14 cellular contexts compared by ENCODE assay signal in genomic region chr17:65261682-65262636, GRCh38.
DNase-seq lines count a peak whose midpoint lies in the region; ATAC-seq, FAIRE-seq and TF ChIP-seq lines count a peak whose summit lies in the region.
"Had no signal": no experiment of that assay in that cellular context is flagged by ENCODE, and none has a peak within 500 bp of the region (broad histone marks: within the 10 kb centered on the region; RNA-seq: fewer than 3 reads in every experiment).

No MANE protein-coding gene starts in this region.

- H2BK5ac ChIP-seq in IMR-90 (ENCODE audit: low read depth, low read length, poor library complexity, severe bottlenecking) = no peak overlapping the region

- no peak overlapping the region for H2BK20ac ChIP-seq in IMR-90 (ENCODE audit: low read depth, low read length)

- H3K4me2 ChIP-seq in BLaER1 = peak overlapping the region; percentile 73
- no peak overlapping the region for H3K4me2 ChIP-seq in IMR-90 (ENCODE audit: low read depth, low read length)

- peaks cover 5% of the 10 kb centered on the region; the same call in 1 of the 2 replicates for H3K9me3 ChIP-seq in BLaER1
- peaks cover 2% of the 10 kb centered on the region; the same call in 1 of the 2 replicates for H3K9me3 ChIP-seq in IMR-90 (ENCODE audit: control insufficient read depth, insufficient read depth, low read length)
- H3K9me3 ChIP-seq in pancreas = no peaks in the 10 kb centered on the region
- H3K9me3 ChIP-seq: right lobe of liver had no signal

- peaks cover 30% of the 10 kb centered on the region for H3K4me1 Mint-ChIP-seq in activated naive CD8-positive, alpha-beta T cell treated with anti-CD3 and anti-CD28 coated beads, Interleukin-2, amount 50 U/mL, for 24 hours
- H3K4me1 Mint-ChIP-seq: CD14-positive monocyte had no signal

- FAIRE-seq in pancreas (lab: Jason Lieb, UNC) = no peak
- FAIRE-seq: GM19239 had no signal

- H3K79me1 ChIP-seq in IMR-90 (ENCODE audit: low read depth in 1 of 2, low read length in 2 of 2) = no peaks in the 10 kb centered on the region

- H3K27ac Mint-ChIP-seq in activated naive CD8-positive, alpha-beta T cell treated with anti-CD3 and anti-CD28 coated beads, Interleukin-2, amount 50 U/mL, for 24 hours = no peak overlapping the region
- H3K27ac Mint-ChIP-seq: CD14-positive monocyte had no signal

- H4K5ac ChIP-seq in IMR-90 (ENCODE audit: low read depth, low read length) = no peak overlapping the region

- H2BK15ac ChIP-seq in IMR-90 (ENCODE audit: low read depth, low read length) = no peak overlapping the region

- no CpG with 5 or more reads among the region's 8 CpGs for WGBS in IMR-90 (ENCODE audit: extremely low coverage in 2 of 2, insufficient read length in 1 of 2), 2 experiments
- 69 to 75% methylated on average over 8 of the region's 8 CpGs for WGBS in pancreas, 2 donors

- no peak for ATAC-seq in IMR-90 (ENCODE audit: low read depth)
- peak; percentile 49 for ATAC-seq in activated naive CD8-positive, alpha-beta T cell treated with anti-CD3 and anti-CD28 coated beads, Interleukin-2, amount 50 U/mL, for 24 hours
- no peak for ATAC-seq in HG02798 (IDR thresholded peaks at IDR 0.05; ENCODE audit: poor library complexity, unreplicated experiment)
- no peak for ATAC-seq in pancreas

- no peak overlapping the region for H2AFZ ChIP-seq in IMR-90 (replicated peaks; ENCODE audit: low read length, poor library complexity)

- H3K9ac ChIP-seq in BLaER1 (no peak overlapping the region), IMR-90 (ENCODE audit: low read depth, low read length) (no peak overlapping the region)

- H3K4ac ChIP-seq in IMR-90 (ENCODE audit: low read depth, low read length) = no peak overlapping the region

- no peaks in the 10 kb centered on the region for H3K9me1 ChIP-seq in IMR-90 (ENCODE audit: insufficient read depth, low read length)

- TF ChIP-seq POLR2A in IMR-90 (IDR thresholded peaks at IDR 0.05; ENCODE audit: low read depth, low read length) = no peak

- H3K14ac ChIP-seq in IMR-90 (replicated peaks; ENCODE audit: low read depth, low read length) = no peak overlapping the region

- 0 out of 2 replicates have a peak overlapping the region, but pooled peaks have one; percentile 32 for H3K27ac ChIP-seq in BLaER1
- no peak overlapping the region for H3K27ac ChIP-seq in IMR-90 (ENCODE audit: insufficient read depth, low read length)
- no peak overlapping the region for H3K27ac ChIP-seq in pancreas
- H3K27ac ChIP-seq: epithelial cell of prostate, right lobe of liver had no signal

- H3K27me3 ChIP-seq in BLaER1 (no peaks in the 10 kb centered on the region), IMR-90 (ENCODE audit: control insufficient read depth, insufficient read depth, low read length) (peaks cover 12% of the 10 kb centered on the region), pancreas (no peaks in the 10 kb centered on the region)
- H3K27me3 ChIP-seq: right lobe of liver had no signal

- DNase-seq in IMR-90 (peak; percentile 46), lung microvascular endothelial cell (ENCODE audit: low read depth in 2 of 2) (peak; percentile 79 to 88), HPDE6-E6E7 (ENCODE audit: extremely low spot score) (no peak), pancreas (no peak), NCI-H748 treated with DMSO at 0.1 percent for 48 hours (lab: John Stamatoyannopoulos, UW) (no peak)
- no peak for DNase-seq in activated naive CD8-positive, alpha-beta T cell treated with anti-CD3 and anti-CD28 coated beads, Interleukin-2, amount 50 U/mL, for 24 hours
- DNase-seq: activated CD4-positive, CD25-positive, alpha-beta regulatory T cell; GDM1; right lobe of liver had no signal

- TF ChIP-seq RAD21 in IMR-90 (IDR thresholded peaks at IDR 0.05; ENCODE audit: low read length) = no peak

- TF ChIP-seq CTCF in IMR-90 (conservative IDR thresholded peaks at IDR 0.05; ENCODE audit: low read depth, low read length) (no peak), pancreas (IDR thresholded peaks at IDR 0.05) (no peak)

- H2AK5ac ChIP-seq in IMR-90 (ENCODE audit: low read depth, low read length) = no peak overlapping the region

- peaks cover 8% of the 10 kb centered on the region for H3K9me3 Mint-ChIP-seq in activated naive CD8-positive, alpha-beta T cell treated with anti-CD3 and anti-CD28 coated beads, Interleukin-2, amount 50 U/mL, for 24 hours

- no peak overlapping the region for H4K91ac ChIP-seq in IMR-90 (ENCODE audit: insufficient read depth, low read depth, low read length)

- no peak overlapping the region for H3K23ac ChIP-seq in IMR-90 (ENCODE audit: low read depth, low read length)

- peaks cover 23% of the 10 kb centered on the region for H3K4me1 ChIP-seq in BLaER1
- no peaks in the 10 kb centered on the region for H3K4me1 ChIP-seq in IMR-90 (ENCODE audit: control insufficient read depth, insufficient read depth, low read length)
- H3K4me1 ChIP-seq in pancreas = no peaks in the 10 kb centered on the region
- H3K4me1 ChIP-seq: right lobe of liver had no signal

- H3K18ac ChIP-seq in IMR-90 (ENCODE audit: low read depth, low read length) = no peak overlapping the region

- H3K36me3 ChIP-seq in BLaER1 = no peaks in the 10 kb centered on the region
- H3K36me3 ChIP-seq in IMR-90 (ENCODE audit: control insufficient read depth, insufficient read depth, low read length) = no peaks in the 10 kb centered on the region
- H3K36me3 ChIP-seq in pancreas = no peaks in the 10 kb centered on the region
- H3K36me3 ChIP-seq: right lobe of liver had no signal

- intact Hi-C loops in IMR-90 (cut with micrococcal nuclease) = no loop called here
- intact Hi-C loops in pancreas (cut with DNase I) = no loop called here

- in situ Hi-C loops in IMR-90 (cut with MboI; ENCODE audit: low sequenced_read_pairs) = no loop called here

- no peak overlapping the region for H2AK9ac ChIP-seq in IMR-90 (replicated peaks; ENCODE audit: low read depth, low read length, poor library complexity)

- peaks cover 17% of the 10 kb centered on the region for H3K27me3 Mint-ChIP-seq in activated naive CD8-positive, alpha-beta T cell treated with anti-CD3 and anti-CD28 coated beads, Interleukin-2, amount 50 U/mL, for 24 hours

- no peak overlapping the region for H3K4me3 Mint-ChIP-seq in activated naive CD8-positive, alpha-beta T cell treated with anti-CD3 and anti-CD28 coated beads, Interleukin-2, amount 50 U/mL, for 24 hours
- H3K4me3 Mint-ChIP-seq: CD14-positive monocyte had no signal

- no peak overlapping the region for H2BK120ac ChIP-seq in IMR-90 (ENCODE audit: low read depth, low read length)

- H3K36me3 Mint-ChIP-seq in activated naive CD8-positive, alpha-beta T cell treated with anti-CD3 and anti-CD28 coated beads, Interleukin-2, amount 50 U/mL, for 24 hours (ENCODE audit: low read depth) = peaks cover 3% of the 10 kb centered on the region
- H3K36me3 Mint-ChIP-seq: CD14-positive monocyte had no signal

- H3K4me3 ChIP-seq in BLaER1 (no peak overlapping the region), IMR-90 (ENCODE audit: insufficient read depth, low read depth, low read length) (no peak overlapping the region), pancreas (no peak overlapping the region)
- H3K4me3 ChIP-seq: right lobe of liver had no signal

- POLR2A ChIA-PET in IMR-90 (lab: Charles Lee; ENCODE audit: unreplicated experiment) = no interaction called here

- H4K8ac ChIP-seq in IMR-90 (ENCODE audit: low read depth in 2 of 2, low read length in 2 of 2) = no peak overlapping the region

- H3K56ac ChIP-seq in IMR-90 (ENCODE audit: extremely low read depth, insufficient read depth, low read length) = no peak overlapping the region

- H4K20me1 ChIP-seq in BLaER1 = no peaks in the 10 kb centered on the region
- no peaks in the 10 kb centered on the region for H4K20me1 ChIP-seq in IMR-90 (ENCODE audit: insufficient read depth, low read length)

- CTCF ChIA-PET in IMR-90 (lab: Yijun Ruan, JAX) = interaction anchor here (0.7 to 1.1 kb wide), 2 partner anchors 33 to 517 kb away, joined by 3 read pairs; no protein-coding TSS in a partner anchor

- dilution Hi-C loops in IMR-90 (cut with HindIII; ENCODE audit: low sequenced_read_pairs, unreplicated experiment) = no loop called here

- BruUV-seq in IMR-90 (replicated peaks; lab: Mats Ljungman, UMichigan) = no TSS peak

TF ChIP-seq in IMR-90, 13 proteins besides CTCF, POLR2A, EP300 and RAD21:
- TF ChIP-seq NFE2L2 (IDR thresholded peaks at IDR 0.05; ENCODE audit: low read depth, low read length) (no peak), MAFK (IDR thresholded peaks at IDR 0.05; ENCODE audit: low read depth, low read length) (0 out of 2 replicates have a peak, but pooled peaks have one; percentile 34), CEBPB (IDR thresholded peaks at IDR 0.05; ENCODE audit: low read depth, low read length) (no peak)

Comparison
In these comparisons a context has a peak if more than half of its experiments do, and no peak if none do; other contexts are left out.
1. DNase-seq: peak in IMR-90 (single experiment) and lung microvascular endothelial cell (2 of 2); none in activated naive CD8-positive, alpha-beta T cell treated with anti-CD3 and anti-CD28 coated beads, Interleukin-2, amount 50 U/mL, for 24 hours (single experiment), HPDE6-E6E7 (single experiment), pancreas (0 of 6) and NCI-H748 treated with DMSO at 0.1 percent for 48 hours (single experiment).